In genomic region chr11:69390561-69390960, GRCh38 we compare ENCODE assay signal across 20 cellular contexts.
"Had no signal": no experiment of that assay in that cellular context is flagged by ENCODE, and none has a peak within 500 bp of the region (broad histone marks: within the 10 kb centered on the region; RNA-seq: fewer than 3 reads in every experiment).

No MANE protein-coding gene starts in this region.

- H3K4me2 ChIP-seq: neural progenitor cell had no signal

- H3K9ac ChIP-seq: neural progenitor cell had no signal

- ATAC-seq: mucosa of descending colon; pancreas; psoas muscle; right lobe of liver; stimulated activated naive B cell treated with anti-CD40 and anti-IgM and Interleukin-4, amounts not matched to agents 10 μg/mL and 1 μg/mL and 100 μg/mL, for 72 hours; stimulated activated naive CD8-positive, alpha-beta T cell treated with anti-CD3 and anti-CD28 coated beads, Interleukin-15, amount 100 ng/mL, for 72 hours had no signal

- H2AFZ ChIP-seq: neural progenitor cell had no signal

- H3K36me3 ChIP-seq: neural progenitor cell, pancreas, right lobe of liver, thoracic aorta, transverse colon had no signal

- H3K27ac ChIP-seq: dorsolateral prefrontal cortex, neural progenitor cell, pancreas, psoas muscle, right lobe of liver, thoracic aorta, transverse colon had no signal

- H3K9me3 ChIP-seq: pancreas, right lobe of liver had no signal

- FAIRE-seq: pancreas had no signal

- H3K4me3 ChIP-seq: dorsolateral prefrontal cortex, mucosa of descending colon, neural progenitor cell, pancreas, psoas muscle, right lobe of liver, thoracic aorta, transverse colon had no signal

- DNase-seq: cortex of kidney; effector CD8-positive, alpha-beta T cell; foreskin melanocyte; hippocampal formation; kidney glomerular epithelial cell; mammary epithelial cell; mucosa of descending colon; natural killer cell; occipital lobe; pancreas; stimulated activated CD4-positive, alpha-beta T cell treated with anti-CD3 and anti-CD28 coated beads, Interleukin-2, amount 100 ng/mL, for 24 hours; stimulated activated CD4-positive, alpha-beta T cell treated with anti-CD3 and anti-CD28 coated beads, Interleukin-4, amount 100 ng/mL, for 4 hours; stimulated activated naive B cell treated with anti-CD40 and anti-IgM and Interleukin-4, amounts not matched to agents 10 μg/mL and 1 μg/mL and 100 μg/mL, for 72 hours; stimulated activated naive CD8-positive, alpha-beta T cell treated with anti-CD3 and anti-CD28 coated beads, Interleukin-15, amount 100 ng/mL, for 72 hours; transverse colon had no signal

- H3K4me1 ChIP-seq: pancreas, psoas muscle, transverse colon had no signal

- H3K27me3 ChIP-seq: neural progenitor cell, pancreas, right lobe of liver, transverse colon had no signal
